ENCODE assay signal across 22 cellular contexts in the genomic region with DNA sequence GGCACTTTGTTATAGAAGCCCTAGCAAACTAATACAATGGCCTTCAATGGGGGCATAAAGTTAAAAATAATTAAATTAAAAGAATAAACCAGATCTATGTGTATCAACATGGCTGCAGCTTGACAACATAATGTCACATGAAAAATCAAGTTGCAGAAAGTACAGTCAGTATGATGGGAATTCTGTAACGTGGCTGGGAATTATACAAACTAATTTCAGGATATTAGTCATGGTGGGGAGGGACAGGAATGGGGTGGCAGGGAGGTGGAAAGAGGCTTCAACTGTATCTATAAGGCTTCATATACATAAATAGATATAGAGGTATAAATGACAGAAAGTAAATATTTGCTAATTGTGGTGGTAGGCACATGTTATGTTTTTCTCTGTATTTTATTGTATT.
DNase-seq lines count a peak whose midpoint lies in the region; ATAC-seq, FAIRE-seq and TF ChIP-seq lines count a peak whose summit lies in the region.
"Had no signal": no experiment of that assay in that cellular context is flagged by ENCODE, and none has a peak within 500 bp of the region (broad histone marks: within the 10 kb centered on the region; RNA-seq: fewer than 3 reads in every experiment).

No MANE protein-coding gene starts in this region.

- CTCF ChIA-PET in IMR-90 (lab: Yijun Ruan, JAX): no interaction called here

- H3K4me3 ChIP-seq in IMR-90 (ENCODE audit: insufficient read depth, low read depth, low read length) (no peak overlapping the region), bronchial epithelial cell (ENCODE audit: low read depth, low read length) (no peak overlapping the region), sigmoid colon (no peak overlapping the region)
- H3K4me3 ChIP-seq: gastrocnemius medialis, upper lobe of right lung had no signal

- H3K9ac ChIP-seq in IMR-90 (ENCODE audit: low read depth, low read length): no peak overlapping the region

- intact Hi-C loops in IMR-90 (cut with micrococcal nuclease): no loop called here
- intact Hi-C loops in sigmoid colon (cut with DNase I): no loop called here

- peak overlapping the region; percentile 60; the same call in 1 of the 2 replicates for H3K23ac ChIP-seq in IMR-90 (ENCODE audit: low read depth, low read length)

- H3K4me1 ChIP-seq in IMR-90 (ENCODE audit: control insufficient read depth, insufficient read depth, low read length): peaks cover 21% of the 10 kb centered on the region
- no peaks in the 10 kb centered on the region for H3K4me1 ChIP-seq in sigmoid colon
- H3K4me1 ChIP-seq: BE2C, upper lobe of right lung had no signal

- FAIRE-seq in bronchial epithelial cell (lab: Jason Lieb, UNC): no peak

- no CpG with 5 or more reads among the region's 1 CpG for WGBS in IMR-90 (ENCODE audit: extremely low coverage in 2 of 2, insufficient read length in 1 of 2), 2 experiments
- 67% methylated on average over 1 of the region's 1 CpG for WGBS in sigmoid colon, 2 donors

- TF ChIP-seq CTCF in IMR-90 (conservative IDR thresholded peaks at IDR 0.05; ENCODE audit: low read depth, low read length): no peak
- TF ChIP-seq CTCF in bronchial epithelial cell (IDR thresholded peaks at IDR 0.05; ENCODE audit: insufficient read depth, low read length, severe bottlenecking): no peak
- no peak for TF ChIP-seq CTCF in sigmoid colon (IDR thresholded peaks at IDR 0.05)

- dilution Hi-C loops in IMR-90 (cut with HindIII; ENCODE audit: low sequenced_read_pairs, unreplicated experiment): no loop called here

- no peak overlapping the region for H3K56ac ChIP-seq in IMR-90 (ENCODE audit: extremely low read depth, insufficient read depth, low read length)

- no peak for TF ChIP-seq EP300 in sigmoid colon (IDR thresholded peaks at IDR 0.05)

- in situ Hi-C loops in IMR-90 (cut with MboI; ENCODE audit: low sequenced_read_pairs): no loop called here

- H3K4ac ChIP-seq in IMR-90 (ENCODE audit: low read depth, low read length): peak overlapping the region; percentile 89; the same call in 1 of the 2 replicates

- peak overlapping the region; percentile 89 for H2BK5ac ChIP-seq in IMR-90 (ENCODE audit: low read depth, low read length, poor library complexity, severe bottlenecking)

- no peak overlapping the region for H2AFZ ChIP-seq in IMR-90 (replicated peaks; ENCODE audit: low read length, poor library complexity)

- DNase-seq in EH (ENCODE audit: low read depth) (peak; percentile 84), IMR-90 (peak; percentile 78), bronchial epithelial cell (ENCODE audit: low read depth) (peak; percentile 80), lung microvascular endothelial cell (ENCODE audit: low read depth in 2 of 2) (peak; percentile 21 to 70), SHP77 (lab: John Stamatoyannopoulos, UW) (no peak), sigmoid colon (no peak), RPMI8226 (no peak)
- DNase-seq: activated CD4-positive, alpha-beta T cell treated with anti-CD3 and anti-CD28 coated beads, Interleukin-2, amount 50 U/mL, for 1 hour; activated CD8-positive, alpha-beta memory T cell treated with anti-CD3 and anti-CD28 coated beads, Interleukin-2, amount 50 U/mL, for 4 hours; activated naive CD8-positive, alpha-beta T cell treated with anti-CD3 and anti-CD28 coated beads, Interleukin-2, amount 10 ng/mL, durations not matched to agents 7 days and 5 days; BE2C; COR-L47; gastrocnemius medialis; Kasumi-1; kidney glomerular epithelial cell; NCI-H1092 treated with DMSO at 0.1 percent for 48 hours; NCI-H2081; NCI-H510A treated with DMSO at 0.1 percent for 48 hours; stimulated activated CD8-positive, alpha-beta memory T cell treated with anti-CD3 and anti-CD28 coated beads, Interleukin-4, amount 100 ng/mL, for 48 hours; T-cell; upper lobe of right lung had no signal

- H4K8ac ChIP-seq in IMR-90 (ENCODE audit: low read depth in 2 of 2, low read length in 2 of 2): peak overlapping the region; percentile 77 to 86; a peak in 3 of 4 replicates

- no peaks in the 10 kb centered on the region for H4K20me1 ChIP-seq in IMR-90 (ENCODE audit: insufficient read depth, low read length)

- H2AK9ac ChIP-seq in IMR-90 (replicated peaks; ENCODE audit: low read depth, low read length, poor library complexity): no peak overlapping the region

- H3K9me1 ChIP-seq in IMR-90 (ENCODE audit: insufficient read depth, low read length): peaks cover 18% of the 10 kb centered on the region

- no peak overlapping the region for H3K4me2 ChIP-seq in IMR-90 (ENCODE audit: low read depth, low read length)

- ATAC-seq in IMR-90 (ENCODE audit: low read depth) (peak; percentile 33), GM19023 (IDR thresholded peaks at IDR 0.05; ENCODE audit: unreplicated experiment) (no peak)
- ATAC-seq: gastrocnemius medialis, T-cell, upper lobe of right lung had no signal

- TF ChIP-seq POLR2A in IMR-90 (IDR thresholded peaks at IDR 0.05; ENCODE audit: low read depth, low read length) (no peak), sigmoid colon (IDR thresholded peaks at IDR 0.05) (no peak)

- H3K27me3 ChIP-seq in IMR-90 (ENCODE audit: control insufficient read depth, insufficient read depth, low read length): peaks cover 2% of the 10 kb centered on the region; the same call in 1 of the 2 replicates
- H3K27me3 ChIP-seq in bronchial epithelial cell (ENCODE audit: control insufficient read depth, insufficient read depth, low read length): no peaks in the 10 kb centered on the region
- no peaks in the 10 kb centered on the region for H3K27me3 ChIP-seq in sigmoid colon
- H3K27me3 ChIP-seq: BE2C, gastrocnemius medialis had no signal

- peaks cover 0 to 3% of the 10 kb centered on the region in 2 experiments; a peak in 1 of 4 replicates for H3K79me1 ChIP-seq in IMR-90 (ENCODE audit: low read depth in 1 of 2, low read length in 2 of 2)

- H2AK5ac ChIP-seq in IMR-90 (ENCODE audit: low read depth, low read length): no peak overlapping the region; the same call in 1 of the 2 replicates

- no peaks in the 10 kb centered on the region for H3K36me3 ChIP-seq in IMR-90 (ENCODE audit: control insufficient read depth, insufficient read depth, low read length)
- no peaks in the 10 kb centered on the region for H3K36me3 ChIP-seq in bronchial epithelial cell (ENCODE audit: control insufficient read depth, insufficient read depth, low read length)
- H3K36me3 ChIP-seq in sigmoid colon: no peaks in the 10 kb centered on the region
- H3K36me3 ChIP-seq: BE2C, gastrocnemius medialis, upper lobe of right lung had no signal

- peak overlapping the region; percentile 78; the same call in 2 of the 3 replicates for H2BK15ac ChIP-seq in IMR-90 (ENCODE audit: low read depth, low read length)

- H2BK120ac ChIP-seq in IMR-90 (ENCODE audit: low read depth, low read length): peak overlapping the region; percentile 95; the same call in 1 of the 2 replicates

- H2BK20ac ChIP-seq in IMR-90 (ENCODE audit: low read depth, low read length): peak overlapping the region; percentile 93

- POLR2A ChIA-PET in IMR-90 (lab: Charles Lee; ENCODE audit: unreplicated experiment): no interaction called here

- H4K5ac ChIP-seq in IMR-90 (ENCODE audit: low read depth, low read length): peak overlapping the region; percentile 82; the same call in 1 of the 2 replicates

- no peaks in the 10 kb centered on the region for H3K9me3 ChIP-seq in IMR-90 (ENCODE audit: control insufficient read depth, insufficient read depth, low read length)
- no peaks in the 10 kb centered on the region for H3K9me3 ChIP-seq in sigmoid colon
- H3K9me3 ChIP-seq: BE2C, gastrocnemius medialis, upper lobe of right lung had no signal

- peak overlapping the region; percentile 87; the same call in 1 of the 2 replicates for H3K18ac ChIP-seq in IMR-90 (ENCODE audit: low read depth, low read length)

- TF ChIP-seq RAD21 in IMR-90 (IDR thresholded peaks at IDR 0.05; ENCODE audit: low read length): no peak

- BruUV-seq in IMR-90 (replicated peaks; lab: Mats Ljungman, UMichigan): no TSS peak

- H4K91ac ChIP-seq in IMR-90 (ENCODE audit: insufficient read depth, low read depth, low read length): peak overlapping the region; percentile 74; the same call in 1 of the 2 replicates

- H3K27ac ChIP-seq in IMR-90 (ENCODE audit: insufficient read depth, low read length) (no peak overlapping the region), sigmoid colon (no peak overlapping the region)
- H3K27ac ChIP-seq: gastrocnemius medialis, upper lobe of right lung had no signal

- peak overlapping the region; percentile 87 for H3K14ac ChIP-seq in IMR-90 (replicated peaks; ENCODE audit: low read depth, low read length)

TF ChIP-seq in IMR-90, 13 proteins besides CTCF, POLR2A, EP300 and RAD21:
- TF ChIP-seq FOS (IDR thresholded peaks at IDR 0.05; ENCODE audit: low read depth, low read length): 0 out of 2 replicates have a peak, but pooled peaks have one; percentile 11
- TF ChIP-seq, protein P1, sequence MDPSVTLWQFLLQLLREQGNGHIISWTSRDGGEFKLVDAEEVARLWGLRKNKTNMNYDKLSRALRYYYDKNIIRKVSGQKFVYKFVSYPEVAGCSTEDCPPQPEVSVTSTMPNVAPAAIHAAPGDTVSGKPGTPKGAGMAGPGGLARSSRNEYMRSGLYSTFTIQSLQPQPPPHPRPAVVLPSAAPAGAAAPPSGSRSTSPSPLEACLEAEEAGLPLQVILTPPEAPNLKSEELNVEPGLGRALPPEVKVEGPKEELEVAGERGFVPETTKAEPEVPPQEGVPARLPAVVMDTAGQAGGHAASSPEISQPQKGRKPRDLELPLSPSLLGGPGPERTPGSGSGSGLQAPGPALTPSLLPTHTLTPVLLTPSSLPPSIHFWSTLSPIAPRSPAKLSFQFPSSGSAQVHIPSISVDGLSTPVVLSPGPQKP (IDR thresholded peaks at IDR 0.05; ENCODE audit: borderline replicate concordance, low read depth, low read length): no peak
TF ChIP-seq in IMR-90: peak in this region for 1.

Comparison
In these comparisons a context has a peak if more than half of its experiments do, and no peak if none do; other contexts are left out.
1. DNase-seq: peak in EH (single experiment), IMR-90 (single experiment), bronchial epithelial cell (single experiment) and lung microvascular endothelial cell (2 of 2); none in SHP77 (0 of 2), sigmoid colon (single experiment) and RPMI8226 (single experiment).